ENCODE assay signal across 21 cellular contexts in genomic region chr6:149237464-149237863, GRCh38.
A peak's percentile ranks its signal among the peaks of the same experiment; 100 is the strongest.
DNase-seq lines count a peak whose midpoint lies in the region; ATAC-seq, FAIRE-seq and TF ChIP-seq lines count a peak whose summit lies in the region.
"Had no signal": no experiment of that assay in that cellular context is flagged by ENCODE, and none has a peak within 500 bp of the region (broad histone marks: within the 10 kb centered on the region; RNA-seq: fewer than 3 reads in every experiment).

No MANE protein-coding gene starts in this region.

- ATAC-seq in stimulated activated effector memory CD8-positive, alpha-beta T cell treated with anti-CD3 and anti-CD28 coated beads, Interleukin-12 subunit alpha, Interleukin-12 subunit beta, amount 100 ng/mL, for 72 hours: no peak
- ATAC-seq: PC-3 had no signal

- H3K27ac Mint-ChIP-seq in activated naive CD8-positive, alpha-beta T cell: peak overlapping the region; percentile 28
- no peak overlapping the region for H3K27ac Mint-ChIP-seq in activated naive CD8-positive, alpha-beta T cell treated with anti-CD3 and anti-CD28 coated beads for 36 hours
- H3K27ac Mint-ChIP-seq in brain: peak overlapping the region in 4 of 5 experiments; percentile 11 to 69 (median 43)
- peak overlapping the region; percentile 74 for H3K27ac Mint-ChIP-seq in stimulated activated effector memory CD8-positive, alpha-beta T cell treated with anti-CD3 and anti-CD28 coated beads, Interleukin-12 subunit alpha, Interleukin-12 subunit beta, amount 100 ng/mL, for 72 hours

- no peak for FAIRE-seq in GM19239 (lab: Jason Lieb, UNC)
- FAIRE-seq: HTR-8/SVneo had no signal

- no peaks in the 10 kb centered on the region for H3K27me3 Mint-ChIP-seq in activated naive CD8-positive, alpha-beta T cell
- H3K27me3 Mint-ChIP-seq in activated naive CD8-positive, alpha-beta T cell treated with anti-CD3 and anti-CD28 coated beads for 36 hours: no peaks in the 10 kb centered on the region
- peaks cover 5% of the 10 kb centered on the region for H3K27me3 Mint-ChIP-seq in brain
- H3K27me3 Mint-ChIP-seq: CD4-positive, alpha-beta memory T cell had no signal

- H3K9me3 Mint-ChIP-seq in activated naive CD8-positive, alpha-beta T cell (ENCODE audit: low read depth): peaks cover 19% of the 10 kb centered on the region
- H3K9me3 Mint-ChIP-seq in activated naive CD8-positive, alpha-beta T cell treated with anti-CD3 and anti-CD28 coated beads for 36 hours: peaks cover 31% of the 10 kb centered on the region
- H3K9me3 Mint-ChIP-seq in brain: peaks cover 0 to 18% (median 8%) of the 10 kb centered on the region in 5 experiments
- peaks cover 13% of the 10 kb centered on the region for H3K9me3 Mint-ChIP-seq in stimulated activated effector memory CD8-positive, alpha-beta T cell treated with anti-CD3 and anti-CD28 coated beads, Interleukin-12 subunit alpha, Interleukin-12 subunit beta, amount 100 ng/mL, for 72 hours

- peak; percentile 14 for DNase-seq in DMS79 treated with DMSO at 0.1 percent for 48 hours (lab: John Stamatoyannopoulos, UW)
- DNase-seq in DMS79 (lab: John Stamatoyannopoulos, UW): no peak
- no peak for DNase-seq in activated naive CD8-positive, alpha-beta T cell treated with anti-CD3 and anti-CD28 coated beads for 36 hours
- DNase-seq in stimulated activated effector memory CD8-positive, alpha-beta T cell treated with anti-CD3 and anti-CD28 coated beads, Interleukin-12 subunit alpha, Interleukin-12 subunit beta, amount 100 ng/mL, for 72 hours (ENCODE audit: low spot score in 2 of 2): no peak
- DNase-seq in NAMALWA (ENCODE audit: low spot score): no peak
- no peak for DNase-seq in GM19239 (ENCODE audit: insufficient read length, low spot score)
- DNase-seq: ACHN; Caco-2; CD4-positive, alpha-beta memory T cell; GDM1; IMR-90; NCI-H1048; NCI-H1436 treated with DMSO at 0.1 percent for 48 hours; NCI-H2029 treated with DMSO at 0.1 percent for 48 hours; NCI-H2171 treated with DMSO at 0.1 percent for 48 hours; NCI-H524 treated with DMSO at 0.1 percent for 48 hours; PC-3; SHP77 had no signal

- no peak overlapping the region for H3K4me3 Mint-ChIP-seq in activated naive CD8-positive, alpha-beta T cell
- H3K4me3 Mint-ChIP-seq in activated naive CD8-positive, alpha-beta T cell treated with anti-CD3 and anti-CD28 coated beads for 36 hours: no peak overlapping the region
- no peak overlapping the region for H3K4me3 Mint-ChIP-seq in brain
- no peak overlapping the region for H3K4me3 Mint-ChIP-seq in stimulated activated effector memory CD8-positive, alpha-beta T cell treated with anti-CD3 and anti-CD28 coated beads, Interleukin-12 subunit alpha, Interleukin-12 subunit beta, amount 100 ng/mL, for 72 hours

- peaks cover 21% of the 10 kb centered on the region for H3K36me3 Mint-ChIP-seq in activated naive CD8-positive, alpha-beta T cell
- peaks cover 28% of the 10 kb centered on the region for H3K36me3 Mint-ChIP-seq in activated naive CD8-positive, alpha-beta T cell treated with anti-CD3 and anti-CD28 coated beads for 36 hours
- no peaks in the 10 kb centered on the region for H3K36me3 Mint-ChIP-seq in brain
- H3K36me3 Mint-ChIP-seq in stimulated activated effector memory CD8-positive, alpha-beta T cell treated with anti-CD3 and anti-CD28 coated beads, Interleukin-12 subunit alpha, Interleukin-12 subunit beta, amount 100 ng/mL, for 72 hours: no peaks in the 10 kb centered on the region

- no peak for TF ChIP-seq CTCF in brain (conservative IDR thresholded peaks at IDR 0.05)

- H3K4me1 Mint-ChIP-seq in activated naive CD8-positive, alpha-beta T cell (ENCODE audit: low read depth): peaks cover 40% of the 10 kb centered on the region
- peaks cover 34% of the 10 kb centered on the region for H3K4me1 Mint-ChIP-seq in activated naive CD8-positive, alpha-beta T cell treated with anti-CD3 and anti-CD28 coated beads for 36 hours
- H3K4me1 Mint-ChIP-seq in brain: peaks cover 58% of the 10 kb centered on the region
- peaks cover 47% of the 10 kb centered on the region for H3K4me1 Mint-ChIP-seq in stimulated activated effector memory CD8-positive, alpha-beta T cell treated with anti-CD3 and anti-CD28 coated beads, Interleukin-12 subunit alpha, Interleukin-12 subunit beta, amount 100 ng/mL, for 72 hours
